9 cellular contexts compared by ENCODE assay signal in the genomic region with DNA sequence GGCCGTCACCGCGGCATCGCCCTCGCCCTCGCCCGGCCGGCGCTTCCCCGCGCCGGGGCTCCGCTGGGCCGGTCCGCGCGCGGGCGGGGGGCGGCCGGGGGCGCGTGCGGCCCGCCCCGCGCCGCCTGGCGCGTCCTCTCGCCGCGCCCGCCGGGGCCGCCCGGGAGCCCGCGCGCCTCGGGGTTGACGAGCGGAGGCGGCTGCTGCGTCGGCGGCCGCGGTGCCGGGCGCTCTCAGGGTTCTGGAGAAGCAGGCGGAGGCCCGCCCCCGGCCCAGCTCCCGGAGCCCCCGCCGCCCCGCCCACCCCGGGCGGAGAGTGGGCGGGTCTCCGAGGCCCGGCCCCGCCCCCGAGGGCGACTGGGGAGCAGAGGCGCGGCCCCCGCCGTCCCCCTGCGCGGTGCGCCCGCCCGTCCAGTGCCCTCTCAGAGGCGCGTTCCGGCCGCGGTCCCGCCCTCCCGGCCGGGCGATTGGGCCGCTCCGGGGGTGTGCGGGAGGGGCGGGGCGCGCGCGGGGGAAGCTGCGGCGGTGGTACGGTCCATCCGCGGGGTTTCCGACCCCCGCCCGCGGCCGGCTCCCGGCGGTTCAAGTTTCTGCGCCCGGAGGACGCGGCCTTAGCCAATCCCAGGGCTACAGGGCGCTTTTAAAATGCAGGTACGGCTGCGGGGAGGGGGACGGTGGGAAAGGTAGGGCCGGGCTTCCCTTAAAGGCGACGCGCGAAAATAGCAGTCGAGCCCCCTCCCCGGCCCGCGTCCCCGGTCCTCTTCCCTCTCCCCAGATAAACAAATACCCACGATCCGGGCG. TPM values are rescaled to one million over a fixed set of nuclear protein-coding genes. Genes with fewer than 3 reads are reported as not detected.
DNase-seq lines count a peak whose midpoint lies in the region; ATAC-seq, FAIRE-seq and TF ChIP-seq lines count a peak whose summit lies in the region.
"Had no signal": no experiment of that assay in that cellular context is flagged by ENCODE, and none has a peak within 500 bp of the region (broad histone marks: within the 10 kb centered on the region; RNA-seq: fewer than 3 reads in every experiment).

A gene (minus strand): TSS at position 243 of the 801 bp plus-strand sequence. CDS start 248 bp downstream, outside the sequence.

- POLR2A ChIA-PET in endothelial cell of umbilical vein (lab: Charles Lee), result interaction anchor here (0.6 to 0.8 kb wide), 2 partner anchors 14 to 70 kb away, joined by 3 read pairs; no protein-coding TSS in a partner anchor

- no peak for TF ChIP-seq CTCF in endothelial cell of umbilical vein (IDR thresholded peaks at IDR 0.05; ENCODE audit: extremely low read depth in 1 of 2, insufficient read depth in 1 of 2, low read depth in 1 of 2, low read length in 2 of 2)

- 0% methylated on average over 64 to 74 of the region's 125 CpGs for WGBS in mesodermal cell (ENCODE audit: insufficient coverage in 2 of 2), 2 experiments

- H3K4me2 ChIP-seq in endothelial cell of umbilical vein (ENCODE audit: insufficient read depth, low read length), result peak within 1 kb of the TSS; percentile 57

- TF ChIP-seq POLR2A in endothelial cell of umbilical vein (IDR thresholded peaks at IDR 0.05; ENCODE audit: low read depth, low read length), result peak; percentile 48

- H3K9ac ChIP-seq in NT2/D1 (ENCODE audit: insufficient read length, low read depth) (peak within 1 kb of the TSS; percentile 92), endothelial cell of umbilical vein (replicated peaks; ENCODE audit: extremely low read depth, insufficient read depth, low read length) (peak within 1 kb of the TSS; percentile 73)

- CTCF ChIA-PET in endothelial cell of umbilical vein (lab: Charles Lee), result interaction anchor here (0.9 to 8.0 kb wide), 16 partner anchors 10 to 295 kb away, joined by 3 to 61 read pairs (median 5); no protein-coding TSS in a partner anchor

- dilution Hi-C loops in endothelial cell of umbilical vein (cut with MboI; ENCODE audit: extremely low pct_ligation_motif_present, low sequenced_read_pairs), result no loop called here

- no TSS peak for BruUV-seq in endothelial cell of umbilical vein (replicated peaks; lab: Mats Ljungman, UMichigan)

- no peaks in the 10 kb centered on the region for H3K9me1 ChIP-seq in endothelial cell of umbilical vein (replicated peaks; ENCODE audit: control insufficient read depth, extremely low read depth, insufficient read depth, low read length)

- no peaks in the 10 kb centered on the region for H3K79me2 ChIP-seq in endothelial cell of umbilical vein (ENCODE audit: control insufficient read depth, insufficient read depth, low read length)

- H2AFZ ChIP-seq in endothelial cell of umbilical vein (ENCODE audit: low read depth, low read length), result peak within 1 kb of the TSS; percentile 68

- H3K9me3 ChIP-seq in NT2/D1 (ENCODE audit: insufficient read depth, low read length) (no peaks in the 10 kb centered on the region), endothelial cell of umbilical vein (replicated peaks; ENCODE audit: control insufficient read depth, insufficient read depth, low read length) (no peaks in the 10 kb centered on the region), mesodermal cell (ENCODE audit: control insufficient read depth, low read length) (no peaks in the 10 kb centered on the region)

- ATAC-seq in GM21381 (IDR thresholded peaks at IDR 0.05; ENCODE audit: unreplicated experiment), result peak; percentile 93

- FAIRE-seq in endothelial cell of umbilical vein (lab: Jason Lieb, UNC), result peak; percentile 86
- FAIRE-seq: islet of Langerhans had no signal

- intact Hi-C loops in endothelial cell of umbilical vein (cut with micrococcal nuclease), result loop anchor here (1.0 to 5.0 kb wide), 3 partner anchors 16 to 148 kb away; no protein-coding TSS in a partner anchor

- H3K27me3 ChIP-seq in NT2/D1 (ENCODE audit: insufficient read depth, insufficient read length), result peaks cover 12% of the 10 kb centered on the region
- H3K27me3 ChIP-seq in endothelial cell of umbilical vein (ENCODE audit: control insufficient read depth in 2 of 2, insufficient read depth in 2 of 2, low read length in 2 of 2), result peaks cover 0 to 5% of the 10 kb centered on the region in 2 experiments

- H3K4me1 ChIP-seq in NT2/D1 (ENCODE audit: insufficient read depth, insufficient read length), result peaks cover 17% of the 10 kb centered on the region
- H3K4me1 ChIP-seq in endothelial cell of umbilical vein (ENCODE audit: control insufficient read depth, extremely low read depth, insufficient read depth, low read length), result peaks cover 22% of the 10 kb centered on the region
- H3K4me1 ChIP-seq in mesodermal cell (ENCODE audit: control insufficient read depth, insufficient read depth, low read length, poor library complexity, severe bottlenecking), result peaks cover 26% of the 10 kb centered on the region

- H3K4me3 ChIP-seq in NT2/D1 (ENCODE audit: insufficient read length, low read depth) (peak within 1 kb of the TSS; percentile 91), endothelial cell of umbilical vein (replicated peaks in 1 of 3; ENCODE audit: insufficient read depth in 1 of 3, low read depth in 1 of 3, low read length in 3 of 3) (peak within 1 kb of the TSS; percentile 45 to 81 (median 78)), mesodermal cell (ENCODE audit: extremely low read depth, insufficient read depth, low read length, poor library complexity, severe bottlenecking) (peak within 1 kb of the TSS; percentile 66)

- DNase-seq in CMK (ENCODE audit: low read depth), result peak; percentile 80
- DNase-seq in HUDEP-2 (lab: John Stamatoyannopoulos, UW; ENCODE audit: unreplicated experiment in 76 of 76), result peak in 72 of 76 experiments; percentile 18 to 89 (median 71)
- peak; percentile 86 for DNase-seq in NT2/D1 (ENCODE audit: low read depth, low spot score)
- peak; percentile 92 for DNase-seq in activated T-cell treated with anti-CD3 and anti-CD28 coated beads for 1 hour (ENCODE audit: low read depth)
- DNase-seq in endothelial cell of umbilical vein (ENCODE audit: low read depth, low spot score), result peak; percentile 92
- peak; percentile 79 for DNase-seq in stimulated activated CD8-positive, alpha-beta memory T cell treated with anti-CD3 and anti-CD28 coated beads, Interleukin-15, amount 100 ng/mL, for 1 hour (ENCODE audit: low read depth)

- peak within 1 kb of the TSS; percentile 60 for H3K27ac ChIP-seq in endothelial cell of umbilical vein (ENCODE audit: insufficient read depth, low read depth, low read length)
- H3K27ac ChIP-seq in mesodermal cell (ENCODE audit: low read depth, low read length, severe bottlenecking), result peak within 1 kb of the TSS; percentile 89

- H4K20me1 ChIP-seq in endothelial cell of umbilical vein (replicated peaks; ENCODE audit: control insufficient read depth, extremely low read depth, insufficient read depth, low read length), result no peaks in the 10 kb centered on the region

- H3K36me3 ChIP-seq in NT2/D1 (ENCODE audit: insufficient read depth, insufficient read length, low read length) (peaks cover 6% of the 10 kb centered on the region), endothelial cell of umbilical vein (ENCODE audit: control insufficient read depth in 2 of 2, extremely low read depth in 1 of 2, insufficient read depth in 2 of 2, low read length in 2 of 2) (no peaks in the 10 kb centered on the region), mesodermal cell (ENCODE audit: control insufficient read depth, insufficient read depth, low read length) (no peaks in the 10 kb centered on the region)

TF ChIP-seq in endothelial cell of umbilical vein, 7 proteins besides CTCF, POLR2A, EP300 and RAD21:
- TF ChIP-seq FOS (IDR thresholded peaks at IDR 0.05; ENCODE audit: borderline replicate concordance, insufficient read depth, low read length) (no peak), EZH2 (IDR thresholded peaks at IDR 0.05; ENCODE audit: borderline replicate concordance, low read depth, low read length, severe bottlenecking) (no peak), POLR2AphosphoS5 (IDR thresholded peaks at IDR 0.05; ENCODE audit: insufficient read depth, low read depth, low read length) (peak; percentile 88)

RNA-seq across cellular contexts. Expression of the gene that starts here (rescaled TPM):
- total RNA-seq in endothelial cell of umbilical vein, result 17.8 and 22.2 TPM in 2 replicates
- 6.5 and 7.5 TPM in 2 replicates for polyA plus RNA-seq in endothelial cell of umbilical vein
- polyA plus RNA-seq in endothelial cell of umbilical vein (2011; cell fraction: cytosol; rRNA removed), result 8.3 and 10.0 TPM in 2 replicates
- polyA plus RNA-seq in endothelial cell of umbilical vein (2011; cell fraction: nucleus; rRNA removed), result 8.3 and 9.3 TPM in 2 replicates
- 9.1 and 9.5 TPM in 2 replicates for polyA plus RNA-seq in endothelial cell of umbilical vein (2012)
- polyA minus RNA-seq in endothelial cell of umbilical vein, result 13.6 and 14.0 TPM in 2 replicates
- polyA minus RNA-seq in endothelial cell of umbilical vein (2011; cell fraction: cytosol; rRNA and poly(A)+ RNA removed), result 29.1 TPM
- 4.2 and 5.7 TPM in 2 replicates for polyA minus RNA-seq in endothelial cell of umbilical vein (2011; cell fraction: nucleus; rRNA and poly(A)+ RNA removed)
- polyA plus RNA-seq in mesodermal cell (2013, experiment 1 of 2), result 16.8 TPM
- 17.4 TPM for polyA plus RNA-seq in mesodermal cell (2013, experiment 2 of 2)

Comparison
In these comparisons a context has a peak if more than half of its experiments do, and no peak if none do; other contexts are left out.
1. Peak in every context shown above with its lines: DNase-seq, ATAC-seq, H3K4me3 ChIP-seq and H3K27ac ChIP-seq.